In the genomic region with DNA sequence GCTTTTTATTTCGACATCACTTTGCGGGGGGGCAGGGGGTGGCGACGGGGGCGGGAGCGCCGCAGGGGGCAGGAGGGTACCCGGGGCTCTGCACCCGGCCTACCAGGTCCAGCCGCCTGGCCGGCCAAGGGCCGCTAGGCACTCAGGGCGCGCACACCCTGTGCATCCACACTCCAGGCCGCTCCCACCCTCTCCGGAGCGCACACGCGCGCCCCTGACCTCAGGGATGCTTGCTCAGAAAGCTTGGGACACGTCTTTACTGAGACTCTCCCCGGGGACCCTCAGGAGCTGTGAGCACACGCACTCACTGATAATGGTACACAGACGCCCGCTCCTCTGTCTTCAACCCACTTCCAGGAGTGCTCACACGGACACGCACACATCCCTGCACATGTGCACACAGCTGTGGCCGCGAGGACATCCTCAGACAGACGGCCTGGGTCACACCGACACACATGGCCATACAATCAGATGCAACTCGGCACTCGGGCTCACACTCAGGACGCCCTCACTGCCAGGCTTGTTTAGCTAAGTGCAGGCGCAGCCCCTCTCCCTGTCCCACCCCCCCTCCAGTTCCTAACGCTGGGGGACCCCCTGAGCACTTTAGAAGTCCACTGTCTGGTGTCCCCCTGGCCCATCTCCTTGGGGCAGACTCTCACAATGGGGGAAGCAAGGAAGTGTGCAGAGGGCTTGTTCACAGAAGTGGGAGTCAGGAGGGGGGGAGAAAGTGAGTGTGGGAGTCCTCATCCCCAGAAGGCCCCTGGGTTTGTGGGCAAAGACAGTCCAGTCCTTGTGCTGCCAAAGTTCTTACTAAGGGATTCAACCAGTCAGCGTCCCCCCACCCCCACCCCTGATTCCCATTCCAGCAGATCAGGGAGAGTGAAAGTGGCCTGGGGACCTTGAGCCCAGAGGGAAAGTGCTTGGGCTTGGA, we compare ENCODE assay signal across 11 cellular contexts. TPM values are rescaled to one million over a fixed set of nuclear protein-coding genes. Genes with fewer than 3 reads are reported as not detected.
DNase-seq lines count a peak whose midpoint lies in the region; ATAC-seq and TF ChIP-seq lines count a peak whose summit lies in the region.
"Had no signal": no experiment of that assay in that cellular context is flagged by ENCODE, and none has a peak within 500 bp of the region (broad histone marks: within the 10 kb centered on the region; RNA-seq: fewer than 3 reads in every experiment).

No MANE protein-coding gene starts in this region.

- no peaks in the 10 kb centered on the region for H3K36me3 ChIP-seq in neural cell (ENCODE audit: insufficient read depth, low read length)

- no peak overlapping the region for H3K9ac ChIP-seq in neural cell (ENCODE audit: low read length)

- no peaks in the 10 kb centered on the region for H4K20me1 ChIP-seq in neural cell (ENCODE audit: insufficient read depth)

- H3K27ac ChIP-seq in 22Rv1, result peak overlapping the region; percentile 73
- no peak overlapping the region for H3K27ac ChIP-seq in neural cell (ENCODE audit: low read length)
- H3K27ac ChIP-seq in substantia nigra (ENCODE audit: low read depth, low read length, poor library complexity, severe bottlenecking), result no peak overlapping the region

- H3K9me2 ChIP-seq in neural cell (ENCODE audit: insufficient read depth, low read length), result no peaks in the 10 kb centered on the region

- TF ChIP-seq CTCF in 22Rv1 (IDR thresholded peaks at IDR 0.05) (no peak), neural cell (IDR thresholded peaks at IDR 0.05; ENCODE audit: poor library complexity, severe bottlenecking) (no peak)

- DNase-seq in EH (ENCODE audit: low read depth), result peak; percentile 27
- peak; percentile 9 for DNase-seq in dermis blood vessel endothelial cell
- DNase-seq in substantia nigra (lab: John Stamatoyannopoulos, UW), result no peak
- DNase-seq: Calu3, caudate nucleus, NCI-H1048 had no signal

- TF ChIP-seq RAD21 in neural cell (conservative IDR thresholded peaks at IDR 0.05), result no peak

- no peak for TF ChIP-seq EP300 in neural cell (conservative IDR thresholded peaks at IDR 0.05; ENCODE audit: poor library complexity, severe bottlenecking)

- no peak overlapping the region for H3K4me3 ChIP-seq in neural cell (ENCODE audit: low read length)

- H2AFZ ChIP-seq in neural cell (ENCODE audit: low read depth, low read length), result no peak overlapping the region

- H3K9me3 ChIP-seq in neural cell (ENCODE audit: low read length), result no peaks in the 10 kb centered on the region

- H3K4me2 ChIP-seq in neural cell (ENCODE audit: low read length), result no peak overlapping the region

- no peaks in the 10 kb centered on the region for H3K79me2 ChIP-seq in neural cell (replicated peaks; ENCODE audit: insufficient read depth, low read length)

- no peaks in the 10 kb centered on the region for H3F3A ChIP-seq in neural cell (ENCODE audit: insufficient read depth, low read length, poor library complexity, severe bottlenecking)

- peaks cover 91% of the 10 kb centered on the region for H3K27me3 ChIP-seq in neural cell (ENCODE audit: insufficient read depth, low read depth, low read length)

- ATAC-seq in GM18861 (IDR thresholded peaks at IDR 0.05; ENCODE audit: unreplicated experiment) (no peak), HG03135 (IDR thresholded peaks at IDR 0.05; ENCODE audit: unreplicated experiment) (no peak), HG03280 (IDR thresholded peaks at IDR 0.05; ENCODE audit: unreplicated experiment) (no peak)

TF ChIP-seq in neural cell, 6 proteins besides CTCF, POLR2A, EP300 and RAD21:
- TF ChIP-seq, protein P1, sequence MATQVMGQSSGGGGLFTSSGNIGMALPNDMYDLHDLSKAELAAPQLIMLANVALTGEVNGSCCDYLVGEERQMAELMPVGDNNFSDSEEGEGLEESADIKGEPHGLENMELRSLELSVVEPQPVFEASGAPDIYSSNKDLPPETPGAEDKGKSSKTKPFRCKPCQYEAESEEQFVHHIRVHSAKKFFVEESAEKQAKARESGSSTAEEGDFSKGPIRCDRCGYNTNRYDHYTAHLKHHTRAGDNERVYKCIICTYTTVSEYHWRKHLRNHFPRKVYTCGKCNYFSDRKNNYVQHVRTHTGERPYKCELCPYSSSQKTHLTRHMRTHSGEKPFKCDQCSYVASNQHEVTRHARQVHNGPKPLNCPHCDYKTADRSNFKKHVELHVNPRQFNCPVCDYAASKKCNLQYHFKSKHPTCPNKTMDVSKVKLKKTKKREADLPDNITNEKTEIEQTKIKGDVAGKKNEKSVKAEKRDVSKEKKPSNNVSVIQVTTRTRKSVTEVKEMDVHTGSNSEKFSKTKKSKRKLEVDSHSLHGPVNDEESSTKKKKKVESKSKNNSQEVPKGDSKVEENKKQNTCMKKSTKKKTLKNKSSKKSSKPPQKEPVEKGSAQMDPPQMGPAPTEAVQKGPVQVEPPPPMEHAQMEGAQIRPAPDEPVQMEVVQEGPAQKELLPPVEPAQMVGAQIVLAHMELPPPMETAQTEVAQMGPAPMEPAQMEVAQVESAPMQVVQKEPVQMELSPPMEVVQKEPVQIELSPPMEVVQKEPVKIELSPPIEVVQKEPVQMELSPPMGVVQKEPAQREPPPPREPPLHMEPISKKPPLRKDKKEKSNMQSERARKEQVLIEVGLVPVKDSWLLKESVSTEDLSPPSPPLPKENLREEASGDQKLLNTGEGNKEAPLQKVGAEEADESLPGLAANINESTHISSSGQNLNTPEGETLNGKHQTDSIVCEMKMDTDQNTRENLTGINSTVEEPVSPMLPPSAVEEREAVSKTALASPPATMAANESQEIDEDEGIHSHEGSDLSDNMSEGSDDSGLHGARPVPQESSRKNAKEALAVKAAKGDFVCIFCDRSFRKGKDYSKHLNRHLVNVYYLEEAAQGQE (IDR thresholded peaks at IDR 0.05; ENCODE audit: borderline replicate concordance), result no peak
- TF ChIP-seq POLR2AphosphoS5 (IDR thresholded peaks at IDR 0.05), result no peak
- TF ChIP-seq MXI1 (conservative IDR thresholded peaks at IDR 0.05; ENCODE audit: poor library complexity, severe bottlenecking), result no peak
- peak; percentile 61 for TF ChIP-seq EZH2 (IDR thresholded peaks at IDR 0.05; ENCODE audit: borderline replicate concordance, insufficient read depth, low read length, poor library complexity, severe bottlenecking)
- TF ChIP-seq SMC3 (conservative IDR thresholded peaks at IDR 0.05; ENCODE audit: poor library complexity), result no peak
- TF ChIP-seq TAF1 (IDR thresholded peaks at IDR 0.05; ENCODE audit: low read depth), result no peak

RNA-seq across cellular contexts. Expression of a gene that starts 0.5 kb away (rescaled TPM):
- total RNA-seq in dermis blood vessel endothelial cell, result 12.9 and 25.0 TPM in 2 replicates
- polyA plus RNA-seq in neural cell, result not detected in 2 replicates
- not detected in 2 replicates for polyA minus RNA-seq in neural cell

RNA-seq across cellular contexts. Expression of a gene that starts 26.8 kb away (rescaled TPM):
- not detected in 2 replicates for total RNA-seq in dermis blood vessel endothelial cell
- not detected in 2 replicates for polyA plus RNA-seq in neural cell
- polyA minus RNA-seq in neural cell, result not detected in 2 replicates
- total RNA-seq: Calu3 had no signal

Comparison
In these comparisons a context has a peak if more than half of its experiments do, and no peak if none do; other contexts are left out.
1. DNase-seq: peak in EH (single experiment) and dermis blood vessel endothelial cell (single experiment); none in substantia nigra (0 of 49).